ENCODE assay signal across 14 cellular contexts in genomic region chr7:30169585-30169978, GRCh38. TPM values are rescaled to one million over a fixed set of nuclear protein-coding genes. Genes with fewer than 3 reads are reported as not detected.
DNase-seq lines count a peak whose midpoint lies in the region; ATAC-seq and TF ChIP-seq lines count a peak whose summit lies in the region.
"Had no signal": no experiment of that assay in that cellular context is flagged by ENCODE, and none has a peak within 500 bp of the region (broad histone marks: within the 10 kb centered on the region; RNA-seq: fewer than 3 reads in every experiment).

No MANE protein-coding gene starts in this region.

- no peaks in the 10 kb centered on the region for H3K9me3 ChIP-seq in psoas muscle
- H3K9me3 ChIP-seq: thoracic aorta had no signal

- H3K27me3 ChIP-seq in psoas muscle (ENCODE audit: insufficient read depth in 3 of 3, low read length in 2 of 3): no peaks in the 10 kb centered on the region

- H3K4me3 ChIP-seq in coronary artery: no peak overlapping the region
- no peak overlapping the region for H3K4me3 ChIP-seq in psoas muscle
- H3K4me3 ChIP-seq: thoracic aorta had no signal

- peaks cover 58% of the 10 kb centered on the region for H3K4me1 ChIP-seq in psoas muscle

- TF ChIP-seq CTCF in coronary artery (IDR thresholded peaks at IDR 0.05) (no peak), psoas muscle (IDR thresholded peaks at IDR 0.05) (no peak)

- intact Hi-C loops in psoas muscle (cut with DNase I): loop anchor here in 1 of 2 donors (5.0 kb wide), 1 partner anchor 108 kb away; no protein-coding TSS in a partner anchor

- 51 to 55% (median 51%) methylated on average over 2 of the region's 2 CpGs for WGBS in psoas muscle, 3 donors

- H3K36me3 ChIP-seq in psoas muscle (ENCODE audit: insufficient read depth in 1 of 2, low read depth in 1 of 2): no peaks in the 10 kb centered on the region
- H3K36me3 ChIP-seq: thoracic aorta had no signal

- H3K27ac ChIP-seq in coronary artery (peak overlapping the region; percentile 28 to 53), psoas muscle (peak overlapping the region; percentile 38)
- H3K27ac ChIP-seq: HL-60 had no signal

- DNase-seq in AG20443 (ENCODE audit: low spot score): peak; percentile 34
- DNase-seq in LHCN-M2 (ENCODE audit: low read depth): peak; percentile 90
- DNase-seq in coronary artery (ENCODE audit: low spot score): no peak
- DNase-seq in psoas muscle: peak in 1 of 2 donors; percentile 34
- DNase-seq in AML-193 (lab: John Stamatoyannopoulos, UW): no peak
- no peak for DNase-seq in DMS 273 treated with DMSO at 0.1 percent for 48 hours (lab: John Stamatoyannopoulos, UW)
- DNase-seq: activated B cell treated with CpG ODN at 0.5 μM for 24 hours; activated CD8-positive, alpha-beta memory T cell treated with anti-CD3 and anti-CD28 coated beads, Interleukin-2, amount 50 U/mL, for 48 hours; activated naive CD8-positive, alpha-beta T cell treated with anti-CD3 and anti-CD28 coated beads, Interleukin-2, amount 10 ng/mL, durations not matched to agents 7 days and 5 days; NK-92 treated with Interleukin-12 subunit alpha and Interleukin-12 subunit beta, amount 100 ng/mL, for 24 hours had no signal

- ATAC-seq in psoas muscle: peak in 3 of 4 donors; percentile 40 to 65 (median 47)
- no peak for ATAC-seq in GM21447 (IDR thresholded peaks at IDR 0.05; ENCODE audit: unreplicated experiment)
- ATAC-seq in GM18511 (IDR thresholded peaks at IDR 0.05; ENCODE audit: unreplicated experiment): no peak

RNA-seq across cellular contexts. Expression of gene MTURN, which starts 34.8 kb away (rescaled TPM):
- total RNA-seq in LHCN-M2 (2014; rRNA removed): 18.7 and 18.8 TPM in 2 replicates
- 19.8 TPM for polyA plus RNA-seq in LHCN-M2 (2012)
- 10 to 100 TPM; 17.6 to 68.6 (median 36.9) TPM for total RNA-seq in psoas muscle
- 10 to 100 TPM in 2 of 3 donors, 1 to 10 TPM in 1; 7.1 to 12.5 (median 10.2) TPM for polyA plus RNA-seq in psoas muscle

Comparison
In these comparisons a context has a peak if more than half of its experiments do, and no peak if none do; other contexts are left out.
1. DNase-seq: peak in AG20443 (single experiment) and LHCN-M2 (single experiment); none in coronary artery (single experiment), AML-193 (0 of 2) and DMS 273 treated with DMSO at 0.1 percent for 48 hours (single experiment).
2. ATAC-seq: peak in psoas muscle (3 of 4); none in GM21447 (single experiment) and GM18511 (single experiment).